In the genomic region with DNA sequence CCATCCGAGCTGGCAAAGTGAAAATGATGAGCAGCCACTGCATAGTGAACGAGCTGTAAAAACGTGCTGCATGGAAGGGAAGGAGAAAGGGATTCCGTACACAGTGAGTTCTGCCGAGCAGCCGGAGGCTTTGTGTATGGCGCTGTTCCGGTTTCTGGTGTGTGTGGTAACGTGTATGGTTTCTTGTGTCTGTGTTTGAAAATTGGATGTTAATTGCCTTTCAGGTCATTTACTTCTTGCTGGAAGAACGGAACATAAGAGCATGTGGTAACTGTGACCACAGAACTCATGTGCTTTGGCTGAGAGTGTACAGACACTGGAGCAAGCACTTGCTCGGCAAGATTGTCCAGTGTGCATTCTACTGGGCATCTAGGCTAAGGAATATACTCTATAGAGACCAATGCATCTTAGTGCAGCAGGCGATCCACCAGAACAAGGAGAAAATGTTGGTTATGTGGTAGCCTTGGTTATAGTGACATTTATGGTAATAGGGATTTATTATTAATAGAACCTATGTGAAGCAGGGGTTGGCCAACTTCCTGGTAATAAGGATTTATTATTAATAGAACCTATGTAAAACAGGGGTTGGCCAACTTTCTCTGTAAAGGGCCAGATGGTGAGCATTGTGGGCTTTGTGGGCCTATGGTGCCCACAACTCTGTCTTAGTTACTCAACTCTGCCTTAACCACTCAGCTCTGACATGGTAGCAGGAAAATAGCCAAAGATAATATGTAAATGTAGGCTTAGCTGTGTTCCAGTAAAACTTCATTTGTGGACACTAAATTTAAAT, we compare ENCODE assay signal across 8 cellular contexts. TPM values are rescaled to one million over a fixed set of nuclear protein-coding genes. Genes with fewer than 3 reads are reported as not detected.
DNase-seq lines count a peak whose midpoint lies in the region; ATAC-seq and TF ChIP-seq lines count a peak whose summit lies in the region.
"Had no signal": no experiment of that assay in that cellular context is flagged by ENCODE, and none has a peak within 500 bp of the region (broad histone marks: within the 10 kb centered on the region; RNA-seq: fewer than 3 reads in every experiment).

No MANE protein-coding gene starts in this region.

- intact Hi-C loops in OCI-LY7 (cut with micrococcal nuclease; ENCODE audit: unreplicated experiment) (loop anchor here (2.0 to 5.0 kb wide), 4 partner anchors 72 to 376 kb away; no protein-coding TSS in a partner anchor), mammary epithelial cell (cut with micrococcal nuclease) (loop anchor here (2.0 to 5.0 kb wide), 3 partner anchors 232 to 617 kb away; no protein-coding TSS in a partner anchor)

- peaks cover 60% of the 10 kb centered on the region for H3K27me3 Mint-ChIP-seq in stimulated activated memory B cell treated with anti-CD40 and anti-IgM and Interleukin-4, amounts not matched to agents 10 μg/mL and 1 μg/mL and 100 μg/mL, for 72 hours

- H3K4me3 Mint-ChIP-seq in stimulated activated memory B cell treated with anti-CD40 and anti-IgM and Interleukin-4, amounts not matched to agents 10 μg/mL and 1 μg/mL and 100 μg/mL, for 72 hours, result peak overlapping the region; percentile 64

- CTCF ChIA-PET in OCI-LY7 (lab: Charles Lee; ENCODE audit: unreplicated experiment), result interaction anchor here (1.0 kb wide), 1 partner anchor 369 kb away, joined by 4 read pairs; no protein-coding TSS in a partner anchor
- CTCF ChIA-PET in mammary epithelial cell (lab: Charles Lee; ENCODE audit: low non-redundant PET), result interaction anchor here (0.5 to 1.0 kb wide), 2 partner anchors 71 to 206 kb away, joined by 5 to 13 read pairs; no protein-coding TSS in a partner anchor

- H3K4me1 Mint-ChIP-seq in stimulated activated memory B cell treated with anti-CD40 and anti-IgM and Interleukin-4, amounts not matched to agents 10 μg/mL and 1 μg/mL and 100 μg/mL, for 72 hours, result peaks cover 43% of the 10 kb centered on the region

- H3K4me2 ChIP-seq in OCI-LY7 (ENCODE audit: low read length), result peak overlapping the region; percentile 58
- H3K4me2 ChIP-seq in mammary epithelial cell (ENCODE audit: insufficient read depth, low read depth, low read length), result no peak overlapping the region

- no peak overlapping the region for H3K4me3 ChIP-seq in OCI-LY7 (ENCODE audit: low read depth, low read length, poor library complexity, severe bottlenecking)
- no peak overlapping the region for H3K4me3 ChIP-seq in mammary epithelial cell (replicated peaks in 1 of 3; ENCODE audit: insufficient read depth in 1 of 3, low read depth in 2 of 3, low read length in 3 of 3)

- DNase-seq in OCI-LY7 (ENCODE audit: low spot score) (peak; percentile 26), NAMALWA (ENCODE audit: low spot score) (no peak), mammary epithelial cell (no peak), NCI-H1417 (lab: John Stamatoyannopoulos, UW) (no peak)

- ATAC-seq in GM19043 (IDR thresholded peaks at IDR 0.05; ENCODE audit: low read depth, unreplicated experiment) (peak; percentile 67), HG02884 (IDR thresholded peaks at IDR 0.05; ENCODE audit: unreplicated experiment) (peak; percentile 62)
- peak; percentile 65 for ATAC-seq in stimulated activated memory B cell treated with anti-CD40 and anti-IgM and Interleukin-4, amounts not matched to agents 10 μg/mL and 1 μg/mL and 100 μg/mL, for 72 hours

- H3K36me3 Mint-ChIP-seq in stimulated activated memory B cell treated with anti-CD40 and anti-IgM and Interleukin-4, amounts not matched to agents 10 μg/mL and 1 μg/mL and 100 μg/mL, for 72 hours, result no peaks in the 10 kb centered on the region
- H3K36me3 Mint-ChIP-seq: naive B cell had no signal

- dilution Hi-C loops in mammary epithelial cell (cut with HindIII; ENCODE audit: low sequenced_read_pairs), result no loop called here

- no peaks in the 10 kb centered on the region for H3K9me2 ChIP-seq in OCI-LY7 (ENCODE audit: insufficient read depth, low read length)

- no peaks in the 10 kb centered on the region for H3K9me3 Mint-ChIP-seq in stimulated activated memory B cell treated with anti-CD40 and anti-IgM and Interleukin-4, amounts not matched to agents 10 μg/mL and 1 μg/mL and 100 μg/mL, for 72 hours
- H3K9me3 Mint-ChIP-seq: naive B cell had no signal

- peaks cover 5% of the 10 kb centered on the region for H3K27me3 ChIP-seq in mammary epithelial cell (ENCODE audit: insufficient read depth, low read length)

- H3K9me3 ChIP-seq in OCI-LY7 (ENCODE audit: low read length), result no peaks in the 10 kb centered on the region
- no peaks in the 10 kb centered on the region for H3K9me3 ChIP-seq in mammary epithelial cell (replicated peaks; ENCODE audit: insufficient read depth, low read length)

- peak overlapping the region; percentile 59 for H3K27ac Mint-ChIP-seq in stimulated activated memory B cell treated with anti-CD40 and anti-IgM and Interleukin-4, amounts not matched to agents 10 μg/mL and 1 μg/mL and 100 μg/mL, for 72 hours

- H3K9ac ChIP-seq in mammary epithelial cell (ENCODE audit: insufficient read depth, low read length), result no peak overlapping the region

- H3K79me2 ChIP-seq in OCI-LY7 (ENCODE audit: insufficient read depth, low read depth, low read length), result no peaks in the 10 kb centered on the region
- no peaks in the 10 kb centered on the region for H3K79me2 ChIP-seq in mammary epithelial cell (ENCODE audit: insufficient read depth, low read length)

- POLR2A ChIA-PET in OCI-LY7 (lab: Charles Lee), result interaction anchor here (0.5 to 0.7 kb wide), 3 partner anchors 81 to 1044 kb away, joined by 3 to 4 read pairs (median 3); no protein-coding TSS in a partner anchor

- TF ChIP-seq CTCF in OCI-LY7 (conservative IDR thresholded peaks at IDR 0.05; ENCODE audit: low read length) (no peak), mammary epithelial cell (conservative IDR thresholded peaks at IDR 0.05 in 1 of 2, IDR thresholded peaks at IDR 0.05 in 1 of 2; ENCODE audit: extremely low read depth in 1 of 2, insufficient read depth in 1 of 2, low read depth in 1 of 2, low read length in 2 of 2) (no peak)

- 64% methylated on average over 12 of the region's 12 CpGs for WGBS in mammary epithelial cell (ENCODE audit: low coverage, missing lambda C conversion rate)

- H3K27ac ChIP-seq in OCI-LY7 (ENCODE audit: low read depth, low read length, poor library complexity, severe bottlenecking) (no peak overlapping the region), mammary epithelial cell (ENCODE audit: insufficient read depth, low read depth, low read length) (no peak overlapping the region)

- in situ Hi-C loops in mammary epithelial cell (cut with MboI; ENCODE audit: low sequenced_read_pairs in 2 of 2), result loop anchor here (5.0 to 25.0 kb wide), 3 partner anchors 72 to 367 kb away; no protein-coding TSS in a partner anchor

- H4K20me1 ChIP-seq in OCI-LY7 (ENCODE audit: insufficient read depth, low read length) (no peaks in the 10 kb centered on the region), mammary epithelial cell (ENCODE audit: insufficient read depth, low read length) (no peaks in the 10 kb centered on the region)

- H3K36me3 ChIP-seq in OCI-LY7 (ENCODE audit: insufficient read depth, low read length) (no peaks in the 10 kb centered on the region), mammary epithelial cell (ENCODE audit: insufficient read depth, low read length) (no peaks in the 10 kb centered on the region)

- peaks cover 11% of the 10 kb centered on the region for H3K4me1 ChIP-seq in OCI-LY7 (ENCODE audit: insufficient read depth, low read length, poor library complexity, severe bottlenecking)
- H3K4me1 ChIP-seq in mammary epithelial cell (ENCODE audit: insufficient read depth, low read length), result peaks cover 7% of the 10 kb centered on the region

- H2AFZ ChIP-seq in OCI-LY7 (ENCODE audit: low read length) (peak overlapping the region; percentile 97), mammary epithelial cell (ENCODE audit: low read depth, low read length) (no peak overlapping the region)

- BruUV-seq in OCI-LY7 (replicated peaks; lab: Mats Ljungman, UMichigan) (no TSS peak), mammary epithelial cell (replicated peaks; lab: Mats Ljungman, UMichigan) (no TSS peak)

RNA-seq across cellular contexts. Expression of a gene that starts 49.2 kb away (rescaled TPM):
- total RNA-seq in OCI-LY7 (2014; rRNA removed; shearing (Covaris generic)), result 0.16 TPM in 1 of 2 replicates, not detected in the other
- not detected in 2 replicates for total RNA-seq in OCI-LY7 (2022)
- under 1 TPM in 1 of 2 donors, not detected in 1; 0.17 TPM for total RNA-seq in mammary epithelial cell
- 0.05 TPM for polyA plus RNA-seq in mammary epithelial cell
- polyA minus RNA-seq in mammary epithelial cell, result not detected
